ENCODE assay signal across 19 cellular contexts in genomic region chr7:85602196-85602595, GRCh38.
DNase-seq lines count a peak whose midpoint lies in the region; ATAC-seq and TF ChIP-seq lines count a peak whose summit lies in the region.
"Had no signal": no experiment of that assay in that cellular context is flagged by ENCODE, and none has a peak within 500 bp of the region (broad histone marks: within the 10 kb centered on the region; RNA-seq: fewer than 3 reads in every experiment).

No MANE protein-coding gene starts in this region.

- DNase-seq in HFF-Myc (ENCODE audit: extremely low read depth, low read depth) (peak; percentile 26), NCI-H446 treated with DMSO at 0.1 percent for 48 hours (lab: John Stamatoyannopoulos, UW) (peak; percentile 85), dermis microvascular lymphatic vessel endothelial cell (ENCODE audit: low read depth in 2 of 2) (peak; percentile 51 to 67), lung microvascular endothelial cell (ENCODE audit: low read depth in 2 of 2) (peak; percentile 1 to 77), CD14-positive monocyte (ENCODE audit: low spot score) (no peak), cerebellum (ENCODE audit: low spot score) (no peak), GM03348 (ENCODE audit: low spot score) (no peak)
- DNase-seq: activated T-cell treated with anti-CD3 and anti-CD28 coated beads, Interleukin-2, amount 50 U/mL, for 24 hours; CD4-positive, alpha-beta memory T cell; glutamatergic neuron; NCI-H524 treated with DMSO at 0.1 percent for 48 hours; spleen; stimulated activated CD4-positive, alpha-beta T cell treated with anti-CD3 and anti-CD28 coated beads, Interleukin-4, amount 100 ng/mL, for 1 hour; stimulated activated naive CD4-positive, alpha-beta T cell treated with Interleukin-2 at 50 U/mL for 16 hours had no signal

- no peaks in the 10 kb centered on the region for H3K27me3 Mint-ChIP-seq in CD14-positive monocyte (ENCODE audit: low read depth in 3 of 3)
- H3K27me3 Mint-ChIP-seq: activated T-cell treated with anti-CD3 and anti-CD28 coated beads, Interleukin-2, amount 50 U/mL, for 24 hours; CD4-positive, alpha-beta memory T cell; memory B cell had no signal

- H3K4me1 Mint-ChIP-seq in CD14-positive monocyte = no peaks in the 10 kb centered on the region
- H3K4me1 Mint-ChIP-seq: CD4-positive, alpha-beta memory T cell; memory B cell had no signal

- no peaks in the 10 kb centered on the region for H3K36me3 Mint-ChIP-seq in CD14-positive monocyte
- H3K36me3 Mint-ChIP-seq: CD4-positive, alpha-beta memory T cell; memory B cell; WTC11 had no signal

- H3K4me3 ChIP-seq in HFF-Myc (replicated peaks; ENCODE audit: low read depth, low read length) = no peak overlapping the region
- H3K4me3 ChIP-seq: GM12878, spleen had no signal

- intact Hi-C loops in CD14-positive monocyte (cut with micrococcal nuclease) = no loop called here

- H3K9me3 Mint-ChIP-seq in CD14-positive monocyte = peaks cover 0 to 5% (median 0%) of the 10 kb centered on the region in 7 donors
- H3K9me3 Mint-ChIP-seq: T-helper 2 cell treated with Interferon-gamma antibody and Interleukin-4, amounts not matched to agents 5 μg/mL and 100 μg/mL, for 36 hours had no signal

- H3K27ac Mint-ChIP-seq in CD14-positive monocyte = no peak overlapping the region
- H3K27ac Mint-ChIP-seq: activated T-cell treated with anti-CD3 and anti-CD28 coated beads, Interleukin-2, amount 50 U/mL, for 24 hours; CD4-positive, alpha-beta memory T cell; memory B cell; T-helper 2 cell treated with Interferon-gamma antibody and Interleukin-4, amounts not matched to agents 5 μg/mL and 100 μg/mL, for 36 hours; WTC11 had no signal

- no peak for TF ChIP-seq CTCF in HFF-Myc (IDR thresholded peaks at IDR 0.05; ENCODE audit: low read depth, low read length, missing control alignments)
- no peak for TF ChIP-seq CTCF in CD14-positive monocyte (IDR thresholded peaks at IDR 0.05)

- ATAC-seq in GM19397 (IDR thresholded peaks at IDR 0.05; ENCODE audit: unreplicated experiment) = no peak
- ATAC-seq: GM12878, WTC11 had no signal

- no peak overlapping the region for H3K4me3 Mint-ChIP-seq in CD14-positive monocyte
- H3K4me3 Mint-ChIP-seq: activated T-cell treated with anti-CD3 and anti-CD28 coated beads, Interleukin-2, amount 50 U/mL, for 24 hours; CD4-positive, alpha-beta memory T cell; memory B cell; T-helper 2 cell treated with Interferon-gamma antibody and Interleukin-4, amounts not matched to agents 5 μg/mL and 100 μg/mL, for 36 hours; WTC11 had no signal

Comparison
In these comparisons a context has a peak if more than half of its experiments do, and no peak if none do; other contexts are left out.
1. DNase-seq: peak in HFF-Myc (single experiment), NCI-H446 treated with DMSO at 0.1 percent for 48 hours (single experiment), dermis microvascular lymphatic vessel endothelial cell (2 of 2) and lung microvascular endothelial cell (2 of 2); none in CD14-positive monocyte (single experiment), cerebellum (single experiment) and GM03348 (single experiment).